ENCODE assay signal across 18 cellular contexts in genomic region chr11:101881586-101881985, GRCh38. TPM values are rescaled to one million over a fixed set of nuclear protein-coding genes. Genes with fewer than 3 reads are reported as not detected.
DNase-seq lines count a peak whose midpoint lies in the region; TF ChIP-seq lines count a peak whose summit lies in the region.
"Had no signal": no experiment of that assay in that cellular context is flagged by ENCODE, and none has a peak within 500 bp of the region (broad histone marks: within the 10 kb centered on the region; RNA-seq: fewer than 3 reads in every experiment).

No MANE protein-coding gene starts in this region.

- H3K4me3 ChIP-seq in epithelial cell of esophagus (ENCODE audit: low read length) (no peak overlapping the region), prostate gland (no peak overlapping the region)
- H3K4me3 ChIP-seq: A549, BLaER1, HAP-1 had no signal

- WGBS in prostate gland = 83% methylated on average over 2 of the region's 2 CpGs

- no peak for TF ChIP-seq POLR2A in prostate gland (IDR thresholded peaks at IDR 0.05)

- TF ChIP-seq CTCF in epithelial cell of esophagus (IDR thresholded peaks at IDR 0.05; ENCODE audit: insufficient read depth, low read depth, low read length, missing control alignments) (no peak), prostate gland (IDR thresholded peaks at IDR 0.05) (no peak)

- H3K36me3 ChIP-seq in prostate gland = no peaks in the 10 kb centered on the region
- H3K36me3 ChIP-seq: BLaER1, HAP-1 had no signal

- no peak overlapping the region for H3K27ac ChIP-seq in prostate gland
- H3K27ac ChIP-seq: 22Rv1, A549, BLaER1 had no signal

- intact Hi-C loops in prostate gland (cut with DNase I) = no loop called here

- H3K9me3 ChIP-seq in prostate gland = no peaks in the 10 kb centered on the region
- H3K9me3 ChIP-seq: A549, BLaER1, HAP-1 had no signal

- H3K27me3 ChIP-seq in prostate gland (replicated peaks; ENCODE audit: insufficient read depth) = no peaks in the 10 kb centered on the region
- H3K27me3 ChIP-seq: BLaER1 had no signal

- H3K4me1 ChIP-seq in prostate gland (replicated peaks) = no peaks in the 10 kb centered on the region
- H3K4me1 ChIP-seq: A549, BLaER1, HAP-1 had no signal

- DNase-seq in NCI-H2171 treated with DMSO at 0.1 percent for 48 hours (lab: John Stamatoyannopoulos, UW) = peak; percentile 3
- DNase-seq in NCI-H2171 (lab: John Stamatoyannopoulos, UW) = no peak
- peak; percentile 47 for DNase-seq in epithelial cell of esophagus (ENCODE audit: low read depth)
- peak; percentile 4 for DNase-seq in left kidney (ENCODE audit: low read depth, low spot score)
- DNase-seq in prostate gland (ENCODE audit: low spot score) = no peak
- no peak for DNase-seq in SK-N-DZ (ENCODE audit: low spot score)
- DNase-seq in NCI-H774 (lab: John Stamatoyannopoulos, UW) = no peak
- DNase-seq: CD4-positive, alpha-beta memory T cell; DMS153; DMS79; GDM1 had no signal

RNA-seq across cellular contexts. Expression of gene CEP126, which starts 33.2 kb away (rescaled TPM):
- 10 to 100 TPM in 1 of 2 donors, 1 to 10 TPM in 1; 2.0 to 15.2 TPM for total RNA-seq in prostate gland
- 0.80 and 0.85 TPM in 2 replicates for polyA plus RNA-seq in SK-N-DZ (2014; cell fraction: cytosol; rRNA removed)
- 1.4 and 2.6 TPM in 2 replicates for polyA plus RNA-seq in SK-N-DZ (2014; cell fraction: nucleus; rRNA removed)

RNA-seq across cellular contexts. Expression of gene ANGPTL5, which starts 34.7 kb away (rescaled TPM):
- under 1 TPM in 1 of 2 donors, not detected in 1; 0.57 TPM for total RNA-seq in prostate gland
- not detected in 2 replicates for polyA plus RNA-seq in SK-N-DZ (2014; cell fraction: cytosol; rRNA removed)
- not detected in 2 replicates for polyA plus RNA-seq in SK-N-DZ (2014; cell fraction: nucleus; rRNA removed)
- total RNA-seq: CD4-positive, alpha-beta memory T cell; Daoy; H4 had no signal
- polyA plus RNA-seq: A549; CD14-positive monocyte; CD4-positive, alpha-beta memory T cell had no signal

Comparison
In these comparisons a context has a peak if more than half of its experiments do, and no peak if none do; other contexts are left out.
1. DNase-seq: peak in NCI-H2171 treated with DMSO at 0.1 percent for 48 hours (single experiment), epithelial cell of esophagus (single experiment) and left kidney (single experiment); none in NCI-H2171 (single experiment), prostate gland (single experiment), SK-N-DZ (single experiment) and NCI-H774 (single experiment).